8 cellular contexts compared by ENCODE assay signal in the genomic region with DNA sequence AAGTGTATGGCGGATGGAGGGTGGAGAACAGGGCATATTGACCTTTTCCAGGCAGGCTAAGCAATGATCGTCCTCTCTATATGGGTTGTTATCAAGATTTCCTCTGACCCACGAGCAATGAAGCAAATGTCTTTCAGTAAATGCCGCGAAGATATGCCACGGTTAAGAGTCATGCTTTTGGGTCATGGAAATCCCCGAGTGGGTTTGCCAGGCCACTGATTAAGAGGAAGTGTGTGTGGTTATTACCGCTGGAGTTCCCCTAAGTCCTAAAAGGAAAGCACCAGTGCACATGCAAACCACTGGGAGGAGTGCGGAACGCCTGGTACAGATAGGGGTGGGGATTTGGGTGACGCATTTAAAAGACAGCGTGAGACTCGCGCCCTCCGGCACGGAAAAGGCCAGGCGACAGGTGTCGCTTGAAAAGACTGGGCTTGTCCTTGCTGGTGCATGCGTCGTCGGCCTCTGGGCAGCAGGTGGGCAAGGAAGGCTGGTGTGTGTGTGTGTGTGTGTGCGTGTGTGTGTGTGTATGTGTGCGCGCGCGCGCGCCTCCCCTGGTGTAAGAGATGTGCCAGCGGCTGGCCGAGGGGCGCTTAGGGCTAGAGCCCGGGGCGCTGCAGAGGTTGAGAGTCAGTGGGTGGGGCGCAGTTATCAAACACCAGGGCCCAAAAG. TPM values are rescaled to one million over a fixed set of nuclear protein-coding genes. Genes with fewer than 3 reads are reported as not detected.
DNase-seq lines count a peak whose midpoint lies in the region; ATAC-seq and TF ChIP-seq lines count a peak whose summit lies in the region.

TSS of gene BIRC3 (plus strand) at position 386 of the 669 bp plus-strand sequence. CDS start 7,026 bp downstream, outside the sequence.

- peaks cover 4% of the 10 kb centered on the region; the same call in 1 of the 2 replicates for H3K9me2 ChIP-seq in GM23248 (ENCODE audit: insufficient read depth)

- peak; percentile 94 for ATAC-seq in gastroesophageal sphincter

- H3K79me2 ChIP-seq in GM23248 (ENCODE audit: insufficient read depth), result no peaks in the 10 kb centered on the region

- peak within 1 kb of the TSS; percentile 84 for H3K4me2 ChIP-seq in GM23248 (ENCODE audit: unreplicated experiment)

- peaks cover 12% of the 10 kb centered on the region; the same call in 1 of the 2 replicates for H3F3A ChIP-seq in GM23248 (ENCODE audit: insufficient read depth)

- H3K4me3 ChIP-seq in GM23248 (peak within 1 kb of the TSS; percentile 76), gastroesophageal sphincter (peak within 1 kb of the TSS; percentile 67 to 71), suprapubic skin (peak within 1 kb of the TSS; percentile 60)

- 2% methylated on average over 31 to 34 of the region's 34 CpGs for WGBS in GM23248 (ENCODE audit: low coverage in 1 of 2, low lambda C conversion rate in 2 of 2, missing lambda C conversion rate in 2 of 2), 2 experiments
- WGBS in gastroesophageal sphincter (ENCODE audit: low coverage in 1 of 2), 2 donors, result 0% methylated on average over 13 to 20 of the region's 34 CpGs
- WGBS in suprapubic skin, result under 1% methylated on average over 26 of the region's 34 CpGs

- H3K9me3 ChIP-seq in GM23248 (ENCODE audit: low read depth) (no peaks in the 10 kb centered on the region), gastroesophageal sphincter (no peaks in the 10 kb centered on the region), suprapubic skin (no peaks in the 10 kb centered on the region)

- DNase-seq in EH (ENCODE audit: low read depth) (peak; percentile 89), GM23248 (peak; percentile 95), LHCN-M2 (ENCODE audit: low read depth) (peak; percentile 96), SIG-M5 (lab: John Stamatoyannopoulos, UW) (peak; percentile 65), activated gamma-delta T cell (lab: John Stamatoyannopoulos, UW) (peak; percentile 73), nucleus accumbens (lab: John Stamatoyannopoulos, UW) (peak in 49 of 56 donors; percentile 10 to 78 (median 49)), suprapubic skin (ENCODE audit: low spot score in 2 of 2) (peak; percentile 90 to 94)

- TF ChIP-seq CTCF in gastroesophageal sphincter (IDR thresholded peaks at IDR 0.05), result peak in 3 of 4 experiments; percentile 59 to 65 (median 62)
- TF ChIP-seq CTCF in suprapubic skin (IDR thresholded peaks at IDR 0.05), result peak; percentile 7 to 45

- in situ Hi-C loops in GM23248 (cut with MboI), result no loop called here

- no peak for TF ChIP-seq EP300 in gastroesophageal sphincter (IDR thresholded peaks at IDR 0.05)
- no peak for TF ChIP-seq EP300 in suprapubic skin (IDR thresholded peaks at IDR 0.05)

- no peaks in the 10 kb centered on the region for H4K20me1 ChIP-seq in GM23248 (ENCODE audit: insufficient read depth)

- H3K4me1 ChIP-seq in GM23248 (ENCODE audit: insufficient read depth) (peaks cover 9% of the 10 kb centered on the region), gastroesophageal sphincter (peaks cover 0 to 84% (median 11%) of the 10 kb centered on the region in 3 donors), suprapubic skin (peaks cover 66% of the 10 kb centered on the region)

- peak within 1 kb of the TSS; percentile 62 for H3K9ac ChIP-seq in GM23248

- H3K27ac ChIP-seq in GM23248, result peak within 1 kb of the TSS; percentile 48
- H3K27ac ChIP-seq in gastroesophageal sphincter, result peak within 1 kb of the TSS; percentile 45 to 91 (median 83)
- H3K27ac ChIP-seq in suprapubic skin, result peak within 1 kb of the TSS; percentile 88

- peak within 1 kb of the TSS; percentile 76 for H2AFZ ChIP-seq in GM23248

- H3K36me3 ChIP-seq in GM23248 (ENCODE audit: low read depth), result no peaks in the 10 kb centered on the region
- H3K36me3 ChIP-seq in gastroesophageal sphincter, result no peaks in the 10 kb centered on the region
- H3K36me3 ChIP-seq in suprapubic skin, result no peaks in the 10 kb centered on the region

- peak in 1 of 2 donors; percentile 30 for TF ChIP-seq POLR2A in gastroesophageal sphincter (IDR thresholded peaks at IDR 0.05)
- TF ChIP-seq POLR2A in suprapubic skin (IDR thresholded peaks at IDR 0.05), result peak in 1 of 2 donors; percentile 39

- H3K27me3 ChIP-seq in GM23248 (replicated peaks; ENCODE audit: insufficient read depth), result no peaks in the 10 kb centered on the region
- no peaks in the 10 kb centered on the region for H3K27me3 ChIP-seq in gastroesophageal sphincter
- no peaks in the 10 kb centered on the region for H3K27me3 ChIP-seq in suprapubic skin

RNA-seq across cellular contexts. Expression of gene BIRC3, which starts in this region (rescaled TPM):
- total RNA-seq in GM23248 (2014; rRNA removed; shearing (Covaris generic)), result 0.89 and 0.97 TPM in 2 replicates
- polyA plus RNA-seq in GM23248 (2016; fragmentation: Nextera tagmentation; extraction: Ambion mirVana), result 0.57 and 0.79 TPM in 2 replicates
- 0.40 and 0.64 TPM in 2 replicates for total RNA-seq in LHCN-M2 (2014; rRNA removed)
- polyA plus RNA-seq in LHCN-M2 (2012), result 0.73 TPM
- total RNA-seq in gastroesophageal sphincter, result 10 to 100 TPM; 10.6 to 19.0 (median 14.0) TPM
- 10 to 100 TPM in 3 of 4 donors, 1 to 10 TPM in 1; 4.0 to 18.2 (median 10.7) TPM for total RNA-seq in suprapubic skin

Comparison
In these comparisons a context has a peak if more than half of its experiments do, and no peak if none do; other contexts are left out.
1. Peak in every context shown above with its lines: DNase-seq, ATAC-seq, H3K4me3 ChIP-seq and H3K27ac ChIP-seq.
2. Peak in DNase-seq, H3K4me3 ChIP-seq, H3K27ac ChIP-seq, H3K9ac ChIP-seq and H3K4me2 ChIP-seq in GM23248; RNA of the gene not detected or under 1 TPM.
3. Peak in DNase-seq in LHCN-M2; RNA of the gene not detected or under 1 TPM.